ENCODE assay signal across 32 cellular contexts in the genomic region with DNA sequence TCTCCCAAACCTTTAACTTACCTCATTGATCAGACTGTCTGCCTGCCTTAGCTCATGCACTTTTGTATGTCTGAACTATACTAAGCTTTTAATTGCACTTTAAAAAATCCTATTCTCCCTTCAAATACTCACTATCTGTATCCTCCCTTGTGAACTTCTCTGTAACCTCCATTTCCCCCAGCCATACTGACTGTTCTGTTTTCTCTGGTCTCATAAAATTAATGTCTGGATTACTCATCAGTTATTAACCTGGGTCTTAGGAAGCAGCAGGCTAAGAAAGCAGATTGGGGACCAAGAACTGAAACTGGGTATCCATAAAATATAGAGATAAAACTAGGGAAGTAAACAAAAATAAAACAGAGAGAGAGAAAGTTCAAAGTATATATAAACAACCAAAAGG.
"Had no signal": no experiment of that assay in that cellular context is flagged by ENCODE, and none has a peak within 500 bp of the region (broad histone marks: within the 10 kb centered on the region; RNA-seq: fewer than 3 reads in every experiment).

No MANE protein-coding gene starts in this region.

- H3K9me3 Mint-ChIP-seq: naive thymus-derived CD8-positive, alpha-beta T cell; neural crest cell; stimulated activated memory B cell treated with anti-CD40 and anti-IgM and Interleukin-4, amounts not matched to agents 10 μg/mL and 1 μg/mL and 100 μg/mL, for 72 hours; stimulated activated naive CD8-positive, alpha-beta T cell treated with anti-CD3 and anti-CD28 coated beads, Interleukin-15, amount 100 ng/mL, for 72 hours had no signal

- H3K36me3 Mint-ChIP-seq: naive thymus-derived CD8-positive, alpha-beta T cell; natural killer cell treated with Interleukin-12 subunit alpha and Interleukin-12 subunit beta and Interleukin-15 and Interleukin-18, amount 100 ng/mL, for 72 hours; stimulated activated memory B cell treated with anti-CD40 and anti-IgM and Interleukin-4, amounts not matched to agents 10 μg/mL and 1 μg/mL and 100 μg/mL, for 72 hours; type B pancreatic cell had no signal

- H3K27me3 ChIP-seq: ovary, right lobe of liver, sigmoid colon, spleen, suprapubic skin, testis, tibial artery, transverse colon, upper lobe of right lung, uterus had no signal

- H3K27ac Mint-ChIP-seq: naive thymus-derived CD8-positive, alpha-beta T cell; natural killer cell treated with Interleukin-12 subunit alpha and Interleukin-12 subunit beta and Interleukin-15 and Interleukin-18, amount 100 ng/mL, for 72 hours; nephron progenitor cell; progenitor cell of endocrine pancreas; stimulated activated memory B cell treated with anti-CD40 and anti-IgM and Interleukin-4, amounts not matched to agents 10 μg/mL and 1 μg/mL and 100 μg/mL, for 72 hours; stimulated activated naive CD8-positive, alpha-beta T cell treated with anti-CD3 and anti-CD28 coated beads, Interleukin-15, amount 100 ng/mL, for 72 hours; type B pancreatic cell had no signal

- H3K9ac ChIP-seq: parathyroid adenoma had no signal

- H2AFZ ChIP-seq: parathyroid adenoma had no signal

- H3K27me3 Mint-ChIP-seq: naive thymus-derived CD8-positive, alpha-beta T cell; natural killer cell treated with Interleukin-12 subunit alpha and Interleukin-12 subunit beta and Interleukin-15 and Interleukin-18, amount 100 ng/mL, for 72 hours; progenitor cell of endocrine pancreas; stimulated activated memory B cell treated with anti-CD40 and anti-IgM and Interleukin-4, amounts not matched to agents 10 μg/mL and 1 μg/mL and 100 μg/mL, for 72 hours; stimulated activated naive CD8-positive, alpha-beta T cell treated with anti-CD3 and anti-CD28 coated beads, Interleukin-15, amount 100 ng/mL, for 72 hours had no signal

- H3K9me3 ChIP-seq: ovary, psoas muscle, right lobe of liver, sigmoid colon, spleen, suprapubic skin, testis, transverse colon, upper lobe of right lung, uterus had no signal

- H3K36me3 ChIP-seq: ovary, right lobe of liver, sigmoid colon, spleen, suprapubic skin, tibial artery, transverse colon, upper lobe of right lung, uterus had no signal

- ATAC-seq: naive thymus-derived CD8-positive, alpha-beta T cell; natural killer cell treated with Interleukin-12 subunit alpha and Interleukin-12 subunit beta and Interleukin-15 and Interleukin-18, amount 100 ng/mL, for 72 hours; psoas muscle; right cardiac atrium; right lobe of liver; stimulated activated memory B cell treated with anti-CD40 and anti-IgM and Interleukin-4, amounts not matched to agents 10 μg/mL and 1 μg/mL and 100 μg/mL, for 72 hours; stimulated activated naive CD8-positive, alpha-beta T cell treated with anti-CD3 and anti-CD28 coated beads, Interleukin-15, amount 100 ng/mL, for 72 hours; stimulated activated naive CD8-positive, alpha-beta T cell treated with anti-CD3 and anti-CD28 coated beads, Interleukin-15, Interleukin-2, amounts not matched to agents 100 U/mL and 50 U/mL, for 24 hours; upper lobe of right lung had no signal

- H3K4me3 Mint-ChIP-seq: naive thymus-derived CD8-positive, alpha-beta T cell; natural killer cell treated with Interleukin-12 subunit alpha and Interleukin-12 subunit beta and Interleukin-15 and Interleukin-18, amount 100 ng/mL, for 72 hours; nephron progenitor cell; neural crest cell; stimulated activated memory B cell treated with anti-CD40 and anti-IgM and Interleukin-4, amounts not matched to agents 10 μg/mL and 1 μg/mL and 100 μg/mL, for 72 hours; stimulated activated naive CD8-positive, alpha-beta T cell treated with anti-CD3 and anti-CD28 coated beads, Interleukin-15, amount 100 ng/mL, for 72 hours; type B pancreatic cell had no signal

- H3K4me3 ChIP-seq: ovary, psoas muscle, right lobe of liver, sigmoid colon, spleen, suprapubic skin, testis, tibial artery, transverse colon, upper lobe of right lung, uterus had no signal

- H3K4me1 Mint-ChIP-seq: naive thymus-derived CD8-positive, alpha-beta T cell; neural crest cell; stimulated activated memory B cell treated with anti-CD40 and anti-IgM and Interleukin-4, amounts not matched to agents 10 μg/mL and 1 μg/mL and 100 μg/mL, for 72 hours; stimulated activated naive CD8-positive, alpha-beta T cell treated with anti-CD3 and anti-CD28 coated beads, Interleukin-15, amount 100 ng/mL, for 72 hours had no signal

- FAIRE-seq: small intestine had no signal

- H3K27ac ChIP-seq: ovary, parathyroid adenoma, psoas muscle, right lobe of liver, sigmoid colon, spleen, suprapubic skin, testis, tibial artery, transverse colon, upper lobe of right lung, uterus had no signal

- H3K79me2 ChIP-seq: parathyroid adenoma had no signal

- H3K4me1 ChIP-seq: parathyroid adenoma, psoas muscle, right lobe of liver, sigmoid colon, spleen, suprapubic skin, testis, tibial artery, upper lobe of right lung, uterus had no signal

- DNase-seq: naive thymus-derived CD8-positive, alpha-beta T cell; nephron progenitor cell; occipital lobe; ovary; posterior cingulate gyrus; psoas muscle; right cardiac atrium; right lobe of liver; sigmoid colon; small intestine; spleen; stimulated activated CD4-positive, alpha-beta T cell treated with anti-CD3 and anti-CD28 coated beads, Interleukin-12 subunit alpha, Interleukin-12 subunit beta, amount 100 ng/mL, for 4 hours; stimulated activated CD4-positive, alpha-beta T cell treated with anti-CD3 and anti-CD28 coated beads, Interleukin-1b, Interleukin-23, amount 100 ng/mL, for 48 hours; stimulated activated CD4-positive, alpha-beta T cell treated with anti-CD3 and anti-CD28 coated beads, Interleukin-4, amount 100 ng/mL, for 1 hour; stimulated activated CD4-positive, alpha-beta T cell treated with anti-CD3 and anti-CD28 coated beads, Interleukin-4, amount 100 ng/mL, for 4 hours; stimulated activated CD8-positive, alpha-beta memory T cell treated with anti-CD3 and anti-CD28 coated beads, Interleukin-4, amount 100 ng/mL, for 48 hours; stimulated activated naive CD4-positive, alpha-beta T cell; stimulated activated naive CD8-positive, alpha-beta T cell treated with anti-CD3 and anti-CD28 coated beads, Interleukin-15, amount 100 ng/mL, for 72 hours; stimulated activated naive CD8-positive, alpha-beta T cell treated with anti-CD3 and anti-CD28 coated beads, Interleukin-15, Interleukin-2, amounts not matched to agents 100 U/mL and 50 U/mL, for 24 hours; substantia nigra; testis; tibial artery; transverse colon; upper lobe of right lung; uterus had no signal
